ENCODE assay signal across 15 cellular contexts in the genomic region with DNA sequence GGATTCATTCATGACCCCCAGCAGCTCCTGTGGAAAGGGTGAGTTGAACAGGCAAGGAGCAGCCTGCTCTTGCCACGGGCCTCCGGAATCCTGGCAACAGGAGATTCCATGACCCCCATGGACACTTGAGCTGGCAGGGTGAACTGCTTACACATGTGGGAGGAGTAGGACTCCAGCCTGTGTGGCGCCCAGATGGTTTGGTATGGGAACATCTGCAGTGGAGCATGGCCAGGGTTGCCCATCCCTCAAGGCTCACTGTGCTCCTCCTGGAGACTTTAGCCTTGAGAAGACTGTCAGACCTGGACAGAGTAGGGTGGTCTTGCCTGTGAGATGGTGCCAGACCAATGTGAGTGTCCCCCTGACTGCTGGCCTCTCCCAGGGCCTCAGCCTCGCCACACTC.
"Had no signal": no experiment of that assay in that cellular context is flagged by ENCODE, and none has a peak within 500 bp of the region (broad histone marks: within the 10 kb centered on the region; RNA-seq: fewer than 3 reads in every experiment).

No MANE protein-coding gene starts in this region.

- DNase-seq: dermis blood vessel endothelial cell; effector CD4-positive, alpha-beta T cell; effector memory CD4-positive, alpha-beta T cell; foreskin keratinocyte; heart right ventricle; hippocampal formation; left cardiac atrium; left lung; lower lobe of right lung; mesenchymal stem cell; mucosa of descending colon had no signal

- H3K4me3 ChIP-seq: coronary artery, dorsolateral prefrontal cortex, esophagus muscularis mucosa, gastroesophageal sphincter, heart right ventricle, left lung, lower lobe of right lung, mucosa of descending colon had no signal

- H3K9me3 ChIP-seq: esophagus muscularis mucosa, gastroesophageal sphincter, left lung, lower lobe of right lung, mucosa of descending colon had no signal

- H3K4me1 ChIP-seq: esophagus muscularis mucosa, foreskin keratinocyte, gastroesophageal sphincter, heart right ventricle, left lung, lower lobe of right lung had no signal

- H3K27me3 ChIP-seq: dorsolateral prefrontal cortex, esophagus muscularis mucosa, foreskin keratinocyte, gastroesophageal sphincter, heart right ventricle, left lung had no signal

- H3K27ac ChIP-seq: coronary artery, dorsolateral prefrontal cortex, esophagus muscularis mucosa, foreskin keratinocyte, gastroesophageal sphincter, heart right ventricle, left lung, lower lobe of right lung had no signal

- ATAC-seq: foreskin keratinocyte, gastroesophageal sphincter, heart right ventricle, left cardiac atrium, left lung, lower lobe of right lung, mucosa of descending colon had no signal
